31 cellular contexts compared by ENCODE assay signal in the genomic region with DNA sequence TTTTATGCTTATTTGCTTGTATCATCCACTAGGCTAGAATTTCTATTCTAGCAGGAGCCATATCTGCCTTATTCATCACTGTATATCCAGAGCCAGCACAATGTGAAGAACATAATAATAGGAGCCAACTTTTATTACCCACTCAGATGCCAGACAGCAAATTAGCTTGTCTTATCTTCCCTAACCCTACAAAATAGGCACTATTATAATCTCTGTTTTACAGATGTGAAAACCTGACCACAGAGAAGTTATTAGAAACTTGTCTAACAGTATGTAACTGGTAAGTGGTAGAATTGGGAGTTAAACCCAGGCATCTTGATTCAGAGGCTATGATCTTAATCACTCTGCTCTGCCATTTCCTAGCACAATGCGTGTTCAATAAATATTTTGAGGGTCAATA.
"Had no signal": no experiment of that assay in that cellular context is flagged by ENCODE, and none has a peak within 500 bp of the region (broad histone marks: within the 10 kb centered on the region; RNA-seq: fewer than 3 reads in every experiment).

No MANE protein-coding gene starts in this region.

- ATAC-seq: activated CD8-positive, alpha-beta T cell treated with anti-CD3 and anti-CD28 coated beads for 36 hours; activated naive CD4-positive, alpha-beta T cell treated with anti-CD3 and anti-CD28 coated beads, Interleukin-2, amount 50 U/mL, for 72 hours; activated T-cell treated with anti-CD3 and anti-CD28 coated beads, Interleukin-2, amount 50 U/mL, for 4 hours; activated T-cell treated with anti-CD3 and anti-CD28 coated beads, Interleukin-2, amount 50 U/mL, for 72 hours; activated T-helper 17 cell treated with anti-CD3 and anti-CD28 coated beads, Interleukin-2, amount 50 U/mL, for 72 hours; body of pancreas had no signal

- H3K36me3 ChIP-seq: adrenal gland, brain microvascular endothelial cell, breast epithelium had no signal

- H3K9me3 ChIP-seq: adrenal gland, body of pancreas, breast epithelium had no signal

- H3K4me3 ChIP-seq: adrenal gland, body of pancreas, breast epithelium had no signal

- H3K27ac ChIP-seq: adrenal gland, body of pancreas, brain microvascular endothelial cell, breast epithelium, VCaP had no signal

- H3K4me1 ChIP-seq: adrenal gland, body of pancreas, breast epithelium had no signal

- DNase-seq: activated B cell treated with CpG ODN at 0.5 μM for 24 hours; activated CD4-positive, alpha-beta memory T cell treated with anti-CD3 and anti-CD28 coated beads for 36 hours; activated CD4-positive, alpha-beta T cell treated with anti-CD3 and anti-CD28 coated beads for 4 hours; activated CD4-positive, alpha-beta T cell treated with anti-CD3 and anti-CD28 coated beads, Interleukin-2, amount 10 ng/mL, durations not matched to agents 24 days and 14 days; activated CD4-positive, alpha-beta T cell treated with anti-CD3 and anti-CD28 coated beads, Interleukin-2, amount 50 U/mL, for 1 hour; activated CD4-positive, alpha-beta T cell treated with anti-CD3 and anti-CD28 coated beads, Interleukin-2, amount 50 U/mL, for 4 hours; activated CD4-positive, CD25-positive, alpha-beta regulatory T cell treated with anti-CD3 and anti-CD28 coated beads, Interleukin-2, amount 50 U/mL, for 72 hours; activated CD8-positive, alpha-beta memory T cell treated with anti-CD3 and anti-CD28 coated beads, Interleukin-2, amount 50 U/mL, for 4 hours; activated CD8-positive, alpha-beta T cell treated with anti-CD3 and anti-CD28 coated beads for 36 hours; activated effector memory CD4-positive, alpha-beta T cell treated with anti-CD3 and anti-CD28 coated beads, Interleukin-2, amount 50 U/mL, for 16 hours; activated gamma-delta T cell treated with Interleukin-2 at 50 U/mL for 16 hours; activated naive CD4-positive, alpha-beta T cell; activated naive CD4-positive, alpha-beta T cell treated with anti-CD3 and anti-CD28 coated beads for 36 hours; activated naive CD4-positive, alpha-beta T cell treated with anti-CD3 and anti-CD28 coated beads, Interleukin-2, amount 50 U/mL, for 16 hours; activated naive CD8-positive, alpha-beta T cell treated with anti-CD3 and anti-CD28 coated beads for 36 hours; activated T-cell treated with anti-CD3 and anti-CD28 coated beads for 4 hours; activated T-cell treated with anti-CD3 and anti-CD28 coated beads, Interleukin-2, amount 50 U/mL, for 1 hour; activated T-cell treated with anti-CD3 and anti-CD28 coated beads, Interleukin-2, amount 50 U/mL, for 4 hours; activated T-cell treated with anti-CD3 and anti-CD28 coated beads, Interleukin-2, amount 50 U/mL, for 72 hours; adrenal gland; amniotic stem cell; aorta; body of pancreas; brain microvascular endothelial cell; central memory CD4-positive, alpha-beta T cell; T-helper 2 cell; T-helper 9 cell had no signal

- H3K27me3 ChIP-seq: adrenal gland, body of pancreas, brain microvascular endothelial cell, breast epithelium had no signal
